Comparison of ENCODE assay signal across 1 cellular context in genomic region chrX:86047174-86047991, GRCh38.
A peak's percentile ranks its signal among the peaks of the same experiment; 100 is the strongest.
TF ChIP-seq lines count a peak whose summit lies in the region.

Gene CHM, minus strand, starts transcription at chrX:86047558. Its CDS starts 26 bp downstream, at chrX:86047532.

TF ChIP-seq in HEK293, 187 proteins besides CTCF, POLR2A, EP300 and RAD21 (continued from another document and continues in another):
- TF ChIP-seq PRDM10 (tag by site-specific recombination; IDR thresholded peaks at IDR 0.05) (peak; percentile 72), ZBTB48 (tag by site-specific recombination; IDR thresholded peaks at IDR 0.05) (no peak), ZNF24 (tag by site-specific recombination; IDR thresholded peaks at IDR 0.05) (peak; percentile 73), ZNF843 (tag by site-specific recombination; IDR thresholded peaks at IDR 0.05) (0 out of 2 replicates have a peak, but pooled peaks have one; percentile 38), ZBTB20 (tag by site-specific recombination; IDR thresholded peaks at IDR 0.05) (peak; percentile 44; the same call in 1 of the 2 replicates), ZFP41 (tag by site-specific recombination; IDR thresholded peaks at IDR 0.05; ENCODE audit: borderline replicate concordance) (no peak), ZSCAN16 (tag by site-specific recombination; IDR thresholded peaks at IDR 0.05) (no peak), ZNF335 (tag by site-specific recombination; conservative IDR thresholded peaks at IDR 0.05) (peak; percentile 86), ZBTB1 (tag by site-specific recombination; IDR thresholded peaks at IDR 0.05) (no peak), ZFP69B (tag by site-specific recombination; IDR thresholded peaks at IDR 0.05) (no peak), ZNF324 (tag by site-specific recombination; IDR thresholded peaks at IDR 0.05) (no peak), ZBTB6 (tag by site-specific recombination; IDR thresholded peaks at IDR 0.05) (no peak), ZNF362 (tag by site-specific recombination; IDR thresholded peaks at IDR 0.05) (no peak), ZNF449 (tag by site-specific recombination; IDR thresholded peaks at IDR 0.05) (no peak), ZNF521 (tag by site-specific recombination; IDR thresholded peaks at IDR 0.05) (no peak), KLF7 (tag by site-specific recombination; IDR thresholded peaks at IDR 0.05; ENCODE audit: borderline replicate concordance) (no peak), ZNF777 (tag by site-specific recombination; IDR thresholded peaks at IDR 0.05; ENCODE audit: borderline replicate concordance) (no peak), ZNF785 (tag by site-specific recombination; IDR thresholded peaks at IDR 0.05) (no peak), REST (tag by site-specific recombination; IDR thresholded peaks at IDR 0.05) (0 out of 2 replicates have a peak, but pooled peaks have one; percentile 50), ZSCAN30 (tag by site-specific recombination; IDR thresholded peaks at IDR 0.05) (no peak), ZNF473 (tag by site-specific recombination; IDR thresholded peaks at IDR 0.05) (no peak), ZNF704 (tag by site-specific recombination; IDR thresholded peaks at IDR 0.05) (no peak), PRDM4 (tag by site-specific recombination; IDR thresholded peaks at IDR 0.05) (no peak), ZNF2 (tag by site-specific recombination; IDR thresholded peaks at IDR 0.05) (peak; percentile 67; the same call in 1 of the 2 replicates), ZNF341 (tag by site-specific recombination; IDR thresholded peaks at IDR 0.05; ENCODE audit: low read depth) (peak; percentile 74), ZNF37A (tag by site-specific recombination; IDR thresholded peaks at IDR 0.05) (no peak), ZNF664 (tag by site-specific recombination; IDR thresholded peaks at IDR 0.05) (no peak), ZBTB49 (tag by site-specific recombination; IDR thresholded peaks at IDR 0.05; ENCODE audit: low read depth) (no peak), MYNN (tag by site-specific recombination; IDR thresholded peaks at IDR 0.05; ENCODE audit: borderline replicate concordance) (no peak), PRDM2 (tag by site-specific recombination; IDR thresholded peaks at IDR 0.05; ENCODE audit: borderline replicate concordance) (no peak)
